ENCODE assay signal across 1 cellular context in genomic region chr3:30084971-30085403, GRCh38.
TF ChIP-seq lines count a peak whose summit lies in the region.

No MANE protein-coding gene starts in this region.

TF ChIP-seq in H1, 55 proteins besides CTCF, POLR2A, EP300 and RAD21 (continued from another document):
- TF ChIP-seq JUND (IDR thresholded peaks at IDR 0.05; ENCODE audit: low read length) (no peak), EZH2 (IDR thresholded peaks at IDR 0.05; ENCODE audit: low read depth, low read length, severe bottlenecking) (no peak), TCF12 (IDR thresholded peaks at IDR 0.05; ENCODE audit: low read depth, low read length) (peak; percentile 90), PHF8 (conservative IDR thresholded peaks at IDR 0.05; ENCODE audit: low read depth, low read length) (no peak), CBX8 (IDR thresholded peaks at IDR 0.05; ENCODE audit: borderline replicate concordance, low read depth, low read length) (no peak), TAF1 (IDR thresholded peaks at IDR 0.05; ENCODE audit: low read depth, low read length) (no peak), TAF7 (optimal IDR thresholded peaks at IDR 0.05; ENCODE audit: borderline replicate concordance, low read depth, low read length) (no peak), SIN3A (conservative IDR thresholded peaks at IDR 0.05 in 1 of 2, IDR thresholded peaks at IDR 0.05 in 1 of 2; ENCODE audit: low read depth in 1 of 2, low read length in 2 of 2) (peak in 1 of 2 experiments; percentile 61; a peak in 1 of 4 replicates), CHD2 (IDR thresholded peaks at IDR 0.05; ENCODE audit: low read length) (no peak), KDM5A (IDR thresholded peaks at IDR 0.05; ENCODE audit: low read length) (no peak), RFX5 (IDR thresholded peaks at IDR 0.05; ENCODE audit: borderline replicate concordance, low read depth, low read length) (no peak), SIRT6 (IDR thresholded peaks at IDR 0.05; ENCODE audit: low read length) (no peak), CTBP2 (IDR thresholded peaks at IDR 0.05; ENCODE audit: borderline replicate concordance, insufficient read depth, insufficient read length, low read length) (no peak), FOSL1 (IDR thresholded peaks at IDR 0.05; ENCODE audit: insufficient read depth, low read depth, low read length) (no peak), BACH1 (IDR thresholded peaks at IDR 0.05; ENCODE audit: low read length) (no peak), TBP (IDR thresholded peaks at IDR 0.05; ENCODE audit: low read depth, low read length) (no peak), JUN (IDR thresholded peaks at IDR 0.05; ENCODE audit: low read depth, low read length) (no peak), HDAC6 (IDR thresholded peaks at IDR 0.05; ENCODE audit: low read depth, low read length) (no peak), SP1 (IDR thresholded peaks at IDR 0.05; ENCODE audit: low read depth, low read length) (no peak; the same call in 1 of the 2 replicates), POLR2AphosphoS5 (IDR thresholded peaks at IDR 0.05; ENCODE audit: low read depth, low read length) (peak; percentile 94), SP2 (IDR thresholded peaks at IDR 0.05; ENCODE audit: low read length) (no peak), RBBP5 (IDR thresholded peaks at IDR 0.05; ENCODE audit: borderline replicate concordance, low read depth, low read length) (no peak), USF2 (IDR thresholded peaks at IDR 0.05; ENCODE audit: low read length) (no peak), YY1 (IDR thresholded peaks at IDR 0.05; ENCODE audit: low read depth, low read length) (peak; percentile 68; the same call in 1 of the 2 replicates), KDM4A (IDR thresholded peaks at IDR 0.05; ENCODE audit: low read depth, low read length, severe bottlenecking) (no peak), ATF3 (IDR thresholded peaks at IDR 0.05; ENCODE audit: insufficient read depth, low read depth, low read length) (no peak), CEBPB (IDR thresholded peaks at IDR 0.05; ENCODE audit: low read depth, low read length) (no peak), RNF2 (IDR thresholded peaks at IDR 0.05; ENCODE audit: borderline replicate concordance, low read depth, low read length, missing control alignments, poor library complexity, severe bottlenecking) (no peak), E2F6 (IDR thresholded peaks at IDR 0.05) (no peak), POU5F1 (IDR thresholded peaks at IDR 0.05; ENCODE audit: low read depth, low read length) (no peak), BRCA1 (IDR thresholded peaks at IDR 0.05; ENCODE audit: low read depth, low read length) (no peak), BCL11A (IDR thresholded peaks at IDR 0.05; ENCODE audit: low read depth in 2 of 2, low read length in 2 of 2) (peak in 1 of 2 experiments; percentile 10), GABPA (IDR thresholded peaks at IDR 0.05; ENCODE audit: borderline replicate concordance, insufficient read depth, low read length) (no peak), SP4 (IDR thresholded peaks at IDR 0.05; ENCODE audit: low read length) (no peak), SRF (IDR thresholded peaks at IDR 0.05; ENCODE audit: low read depth, low read length) (no peak), NRF1 (IDR thresholded peaks at IDR 0.05; ENCODE audit: low read depth, low read length) (no peak), CBX5 (IDR thresholded peaks at IDR 0.05; ENCODE audit: low read depth, low read length) (no peak), SAP30 (IDR thresholded peaks at IDR 0.05; ENCODE audit: insufficient read depth, insufficient replicate concordance, low read length) (no peak), SUZ12 (IDR thresholded peaks at IDR 0.05; ENCODE audit: low read length) (no peak), RXRA (IDR thresholded peaks at IDR 0.05; ENCODE audit: insufficient read depth, low read depth, low read length) (no peak), CHD1 (IDR thresholded peaks at IDR 0.05; ENCODE audit: low read depth, low read length) (no peak), SIX5 (IDR thresholded peaks at IDR 0.05; ENCODE audit: low read depth, low read length) (no peak), TEAD4 (IDR thresholded peaks at IDR 0.05; ENCODE audit: low read depth, low read length) (peak; percentile 24; the same call in 1 of the 2 replicates), MAFK (IDR thresholded peaks at IDR 0.05; ENCODE audit: low read depth, low read length) (no peak), HDAC2 (IDR thresholded peaks at IDR 0.05; ENCODE audit: borderline replicate concordance in 1 of 2, low read depth in 2 of 2, low read length in 2 of 2) (peak in 1 of 2 experiments; percentile 70; a peak in 1 of 4 replicates), NANOG (IDR thresholded peaks at IDR 0.05; ENCODE audit: insufficient read depth, low read depth, low read length, poor library complexity, severe bottlenecking) (no peak)
- TF ChIP-seq, protein P1, sequence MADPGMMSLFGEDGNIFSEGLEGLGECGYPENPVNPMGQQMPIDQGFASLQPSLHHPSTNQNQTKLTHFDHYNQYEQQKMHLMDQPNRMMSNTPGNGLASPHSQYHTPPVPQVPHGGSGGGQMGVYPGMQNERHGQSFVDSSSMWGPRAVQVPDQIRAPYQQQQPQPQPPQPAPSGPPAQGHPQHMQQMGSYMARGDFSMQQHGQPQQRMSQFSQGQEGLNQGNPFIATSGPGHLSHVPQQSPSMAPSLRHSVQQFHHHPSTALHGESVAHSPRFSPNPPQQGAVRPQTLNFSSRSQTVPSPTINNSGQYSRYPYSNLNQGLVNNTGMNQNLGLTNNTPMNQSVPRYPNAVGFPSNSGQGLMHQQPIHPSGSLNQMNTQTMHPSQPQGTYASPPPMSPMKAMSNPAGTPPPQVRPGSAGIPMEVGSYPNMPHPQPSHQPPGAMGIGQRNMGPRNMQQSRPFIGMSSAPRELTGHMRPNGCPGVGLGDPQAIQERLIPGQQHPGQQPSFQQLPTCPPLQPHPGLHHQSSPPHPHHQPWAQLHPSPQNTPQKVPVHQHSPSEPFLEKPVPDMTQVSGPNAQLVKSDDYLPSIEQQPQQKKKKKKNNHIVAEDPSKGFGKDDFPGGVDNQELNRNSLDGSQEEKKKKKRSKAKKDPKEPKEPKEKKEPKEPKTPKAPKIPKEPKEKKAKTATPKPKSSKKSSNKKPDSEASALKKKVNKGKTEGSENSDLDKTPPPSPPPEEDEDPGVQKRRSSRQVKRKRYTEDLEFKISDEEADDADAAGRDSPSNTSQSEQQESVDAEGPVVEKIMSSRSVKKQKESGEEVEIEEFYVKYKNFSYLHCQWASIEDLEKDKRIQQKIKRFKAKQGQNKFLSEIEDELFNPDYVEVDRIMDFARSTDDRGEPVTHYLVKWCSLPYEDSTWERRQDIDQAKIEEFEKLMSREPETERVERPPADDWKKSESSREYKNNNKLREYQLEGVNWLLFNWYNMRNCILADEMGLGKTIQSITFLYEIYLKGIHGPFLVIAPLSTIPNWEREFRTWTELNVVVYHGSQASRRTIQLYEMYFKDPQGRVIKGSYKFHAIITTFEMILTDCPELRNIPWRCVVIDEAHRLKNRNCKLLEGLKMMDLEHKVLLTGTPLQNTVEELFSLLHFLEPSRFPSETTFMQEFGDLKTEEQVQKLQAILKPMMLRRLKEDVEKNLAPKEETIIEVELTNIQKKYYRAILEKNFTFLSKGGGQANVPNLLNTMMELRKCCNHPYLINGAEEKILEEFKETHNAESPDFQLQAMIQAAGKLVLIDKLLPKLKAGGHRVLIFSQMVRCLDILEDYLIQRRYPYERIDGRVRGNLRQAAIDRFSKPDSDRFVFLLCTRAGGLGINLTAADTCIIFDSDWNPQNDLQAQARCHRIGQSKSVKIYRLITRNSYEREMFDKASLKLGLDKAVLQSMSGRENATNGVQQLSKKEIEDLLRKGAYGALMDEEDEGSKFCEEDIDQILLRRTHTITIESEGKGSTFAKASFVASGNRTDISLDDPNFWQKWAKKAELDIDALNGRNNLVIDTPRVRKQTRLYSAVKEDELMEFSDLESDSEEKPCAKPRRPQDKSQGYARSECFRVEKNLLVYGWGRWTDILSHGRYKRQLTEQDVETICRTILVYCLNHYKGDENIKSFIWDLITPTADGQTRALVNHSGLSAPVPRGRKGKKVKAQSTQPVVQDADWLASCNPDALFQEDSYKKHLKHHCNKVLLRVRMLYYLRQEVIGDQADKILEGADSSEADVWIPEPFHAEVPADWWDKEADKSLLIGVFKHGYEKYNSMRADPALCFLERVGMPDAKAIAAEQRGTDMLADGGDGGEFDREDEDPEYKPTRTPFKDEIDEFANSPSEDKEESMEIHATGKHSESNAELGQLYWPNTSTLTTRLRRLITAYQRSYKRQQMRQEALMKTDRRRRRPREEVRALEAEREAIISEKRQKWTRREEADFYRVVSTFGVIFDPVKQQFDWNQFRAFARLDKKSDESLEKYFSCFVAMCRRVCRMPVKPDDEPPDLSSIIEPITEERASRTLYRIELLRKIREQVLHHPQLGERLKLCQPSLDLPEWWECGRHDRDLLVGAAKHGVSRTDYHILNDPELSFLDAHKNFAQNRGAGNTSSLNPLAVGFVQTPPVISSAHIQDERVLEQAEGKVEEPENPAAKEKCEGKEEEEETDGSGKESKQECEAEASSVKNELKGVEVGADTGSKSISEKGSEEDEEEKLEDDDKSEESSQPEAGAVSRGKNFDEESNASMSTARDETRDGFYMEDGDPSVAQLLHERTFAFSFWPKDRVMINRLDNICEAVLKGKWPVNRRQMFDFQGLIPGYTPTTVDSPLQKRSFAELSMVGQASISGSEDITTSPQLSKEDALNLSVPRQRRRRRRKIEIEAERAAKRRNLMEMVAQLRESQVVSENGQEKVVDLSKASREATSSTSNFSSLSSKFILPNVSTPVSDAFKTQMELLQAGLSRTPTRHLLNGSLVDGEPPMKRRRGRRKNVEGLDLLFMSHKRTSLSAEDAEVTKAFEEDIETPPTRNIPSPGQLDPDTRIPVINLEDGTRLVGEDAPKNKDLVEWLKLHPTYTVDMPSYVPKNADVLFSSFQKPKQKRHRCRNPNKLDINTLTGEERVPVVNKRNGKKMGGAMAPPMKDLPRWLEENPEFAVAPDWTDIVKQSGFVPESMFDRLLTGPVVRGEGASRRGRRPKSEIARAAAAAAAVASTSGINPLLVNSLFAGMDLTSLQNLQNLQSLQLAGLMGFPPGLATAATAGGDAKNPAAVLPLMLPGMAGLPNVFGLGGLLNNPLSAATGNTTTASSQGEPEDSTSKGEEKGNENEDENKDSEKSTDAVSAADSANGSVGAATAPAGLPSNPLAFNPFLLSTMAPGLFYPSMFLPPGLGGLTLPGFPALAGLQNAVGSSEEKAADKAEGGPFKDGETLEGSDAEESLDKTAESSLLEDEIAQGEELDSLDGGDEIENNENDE (IDR thresholded peaks at IDR 0.05; ENCODE audit: insufficient replicate concordance, low read length): no peak
- TF ChIP-seq, protein P2, sequence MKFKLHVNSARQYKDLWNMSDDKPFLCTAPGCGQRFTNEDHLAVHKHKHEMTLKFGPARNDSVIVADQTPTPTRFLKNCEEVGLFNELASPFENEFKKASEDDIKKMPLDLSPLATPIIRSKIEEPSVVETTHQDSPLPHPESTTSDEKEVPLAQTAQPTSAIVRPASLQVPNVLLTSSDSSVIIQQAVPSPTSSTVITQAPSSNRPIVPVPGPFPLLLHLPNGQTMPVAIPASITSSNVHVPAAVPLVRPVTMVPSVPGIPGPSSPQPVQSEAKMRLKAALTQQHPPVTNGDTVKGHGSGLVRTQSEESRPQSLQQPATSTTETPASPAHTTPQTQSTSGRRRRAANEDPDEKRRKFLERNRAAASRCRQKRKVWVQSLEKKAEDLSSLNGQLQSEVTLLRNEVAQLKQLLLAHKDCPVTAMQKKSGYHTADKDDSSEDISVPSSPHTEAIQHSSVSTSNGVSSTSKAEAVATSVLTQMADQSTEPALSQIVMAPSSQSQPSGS (IDR thresholded peaks at IDR 0.05; ENCODE audit: low read length): no peak
- TF ChIP-seq, protein P3, sequence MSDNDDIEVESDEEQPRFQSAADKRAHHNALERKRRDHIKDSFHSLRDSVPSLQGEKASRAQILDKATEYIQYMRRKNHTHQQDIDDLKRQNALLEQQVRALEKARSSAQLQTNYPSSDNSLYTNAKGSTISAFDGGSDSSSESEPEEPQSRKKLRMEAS (IDR thresholded peaks at IDR 0.05): no peak
